Comparison of ENCODE assay signal across 8 cellular contexts in genomic region chr6:63636516-63636968, GRCh38. TPM values are rescaled to one million over a fixed set of nuclear protein-coding genes. Genes with fewer than 3 reads are reported as not detected.
DNase-seq lines count a peak whose midpoint lies in the region; ATAC-seq lines count a peak whose summit lies in the region.

No MANE protein-coding gene starts in this region.

- H3K36me3 ChIP-seq in mesodermal cell (ENCODE audit: control insufficient read depth, insufficient read depth, low read length), result no peaks in the 10 kb centered on the region

- H3K27ac ChIP-seq in mesodermal cell (ENCODE audit: low read depth, low read length, severe bottlenecking), result peak overlapping the region; percentile 94

- peaks cover 4% of the 10 kb centered on the region for H3K4me1 ChIP-seq in mesodermal cell (ENCODE audit: control insufficient read depth, insufficient read depth, low read length, poor library complexity, severe bottlenecking)

- peak; percentile 8 for ATAC-seq in GM18502 (IDR thresholded peaks at IDR 0.05; ENCODE audit: poor library complexity, unreplicated experiment)
- peak; percentile 5 for ATAC-seq in HG02973 (IDR thresholded peaks at IDR 0.05; ENCODE audit: unreplicated experiment)
- no peak for ATAC-seq in effector memory CD8-positive, alpha-beta T cell (replicated peaks)

- H3K27me3 Mint-ChIP-seq in effector memory CD8-positive, alpha-beta T cell, result peaks cover 0 to 3% of the 10 kb centered on the region in 2 donors

- H3K4me1 Mint-ChIP-seq in effector memory CD8-positive, alpha-beta T cell (ENCODE audit: low read depth in 2 of 2), result peaks cover 31 to 49% of the 10 kb centered on the region in 2 donors

- H3K9me3 Mint-ChIP-seq in effector memory CD8-positive, alpha-beta T cell, result no peaks in the 10 kb centered on the region

- peak overlapping the region; percentile 84 for H3K4me3 ChIP-seq in mesodermal cell (ENCODE audit: extremely low read depth, insufficient read depth, low read length, poor library complexity, severe bottlenecking)

- H3K27ac Mint-ChIP-seq in effector memory CD8-positive, alpha-beta T cell, result peak overlapping the region; percentile 99 to 100

- no peaks in the 10 kb centered on the region for H3K9me3 ChIP-seq in mesodermal cell (ENCODE audit: control insufficient read depth, low read length)

- H3K36me3 Mint-ChIP-seq in effector memory CD8-positive, alpha-beta T cell (ENCODE audit: insufficient read depth), result peaks cover 20% of the 10 kb centered on the region

- H3K4me3 Mint-ChIP-seq in effector memory CD8-positive, alpha-beta T cell, result peak overlapping the region; percentile 98 to 99

- WGBS in mesodermal cell (ENCODE audit: insufficient coverage in 2 of 2), 2 experiments, result 0% methylated on average over 19 to 21 of the region's 23 CpGs

- DNase-seq in NCI-H345 (lab: John Stamatoyannopoulos, UW), result peak; percentile 60
- DNase-seq in activated CD4-positive, alpha-beta T cell treated with anti-CD3 and anti-CD28 coated beads, Interleukin-2, amount 50 U/mL, for 4 hours, result peak; percentile 60
- DNase-seq in effector memory CD8-positive, alpha-beta T cell, result peak in 2 of 3 experiments; percentile 23 to 30
- DNase-seq in stimulated activated CD8-positive, alpha-beta memory T cell treated with anti-CD3 and anti-CD28 coated beads, Interleukin-15, amount 100 ng/mL, for 24 hours (ENCODE audit: low read depth), result peak; percentile 27
- DNase-seq in SKM-1 treated with dmso at 0.1 percent for 144 hours (lab: John Stamatoyannopoulos, UW; ENCODE audit: unreplicated experiment), result no peak

RNA-seq across cellular contexts. Expression of gene PHF3, which starts 0.9 kb away (rescaled TPM):
- polyA plus RNA-seq in mesodermal cell (2013, experiment 1 of 2), result 33.3 TPM
- polyA plus RNA-seq in mesodermal cell (2013, experiment 2 of 2), result 40.4 TPM
